Comparison of ENCODE assay signal across 14 cellular contexts in the genomic region with DNA sequence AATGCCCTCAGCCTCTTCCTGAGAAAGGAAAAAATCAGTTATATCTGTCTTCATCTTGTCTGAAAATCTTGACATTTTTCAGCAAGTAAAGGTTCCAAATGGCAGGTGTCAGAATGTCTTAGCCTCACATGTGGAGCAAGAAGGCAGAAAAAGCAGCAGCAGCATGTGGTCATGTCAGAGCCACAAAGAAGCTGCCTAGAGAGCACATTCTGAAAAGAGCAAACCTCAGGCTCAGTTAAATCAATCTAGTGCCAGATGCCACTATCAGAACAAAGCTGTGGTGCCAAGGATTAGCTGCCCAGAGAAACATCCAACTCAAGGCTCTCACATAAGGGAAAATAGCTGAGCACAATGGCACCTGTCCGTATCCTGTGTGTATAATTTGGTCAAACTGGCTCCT.
"Had no signal": no experiment of that assay in that cellular context is flagged by ENCODE, and none has a peak within 500 bp of the region (broad histone marks: within the 10 kb centered on the region; RNA-seq: fewer than 3 reads in every experiment).

No MANE protein-coding gene starts in this region.

- ATAC-seq: activated CD4-positive, CD25-positive, alpha-beta regulatory T cell treated with anti-CD3 and anti-CD28 coated beads, Interleukin-2, amount 50 U/mL, for 24 hours; esophagus mucosa; left cardiac atrium; mucosa of descending colon; natural killer cell treated with Interleukin-12 subunit alpha and Interleukin-12 subunit beta and Interleukin-15 and Interleukin-18, amount 100 ng/mL, for 72 hours; stimulated activated naive CD8-positive, alpha-beta T cell treated with anti-CD3 and anti-CD28 coated beads, Interleukin-15, Interleukin-2, amounts not matched to agents 100 U/mL and 50 U/mL, for 24 hours had no signal

- DNase-seq: activated CD4-positive, alpha-beta memory T cell treated with anti-CD3 and anti-CD28 coated beads for 36 hours; activated gamma-delta T cell treated with Interleukin-2 at 50 U/mL for 16 hours; activated naive CD8-positive, alpha-beta T cell treated with anti-CD3 and anti-CD28 coated beads, Interleukin-2, amount 10 ng/mL, durations not matched to agents 7 days and 5 days; activated T-cell treated with anti-CD3 and anti-CD28 coated beads, Interleukin-2, amount 50 U/mL, for 48 hours; anterior cingulate cortex; immature natural killer cell; left cardiac atrium; mucosa of descending colon; stimulated activated CD4-positive, alpha-beta T cell treated with anti-CD3 and anti-CD28 coated beads, Interleukin-4, amount 100 ng/mL, for 1 hour; stimulated activated CD8-positive, alpha-beta memory T cell treated with anti-CD3 and anti-CD28 coated beads, Interleukin-4, amount 100 ng/mL, for 48 hours; stimulated activated naive CD8-positive, alpha-beta T cell treated with anti-CD3 and anti-CD28 coated beads, Interleukin-15, Interleukin-2, amounts not matched to agents 100 U/mL and 50 U/mL, for 24 hours had no signal

- H3K4me3 ChIP-seq: mucosa of descending colon had no signal
